Comparison of ENCODE assay signal across 15 cellular contexts in genomic region chr3:45113625-45114050, GRCh38. TPM values are rescaled to one million over a fixed set of nuclear protein-coding genes. Genes with fewer than 3 reads are reported as not detected.
DNase-seq lines count a peak whose midpoint lies in the region; ATAC-seq and TF ChIP-seq lines count a peak whose summit lies in the region.
"Had no signal": no experiment of that assay in that cellular context is flagged by ENCODE, and none has a peak within 500 bp of the region (broad histone marks: within the 10 kb centered on the region; RNA-seq: fewer than 3 reads in every experiment).

No MANE protein-coding gene starts in this region.

- H3K4me1 ChIP-seq in body of pancreas (peaks cover 20% of the 10 kb centered on the region), esophagus squamous epithelium (peaks cover 0 to 13% (median 4%) of the 10 kb centered on the region in 3 donors)

- H3K36me3 ChIP-seq in body of pancreas (replicated peaks in 1 of 2; ENCODE audit: insufficient read depth in 1 of 2, low read depth in 2 of 2) (peaks cover 0 to 5% of the 10 kb centered on the region in 2 donors), esophagus squamous epithelium (peaks cover 0 to 96% (median 0%) of the 10 kb centered on the region in 3 donors)
- H3K36me3 ChIP-seq: ovary had no signal

- ATAC-seq in body of pancreas, result peak; percentile 85

- TF ChIP-seq CTCF in NB4 (IDR thresholded peaks at IDR 0.05; ENCODE audit: low read depth, low read length) (no peak), body of pancreas (IDR thresholded peaks at IDR 0.05) (peak in 2 of 7 experiments; percentile 10 to 12), esophagus squamous epithelium (IDR thresholded peaks at IDR 0.05) (no peak)

- intact Hi-C loops in body of pancreas (cut with DNase I), result no loop called here
- intact Hi-C loops in esophagus squamous epithelium (cut with DNase I), result no loop called here

- H3K27me3 ChIP-seq in body of pancreas, result no peaks in the 10 kb centered on the region
- H3K27me3 ChIP-seq in esophagus squamous epithelium, result no peaks in the 10 kb centered on the region
- H3K27me3 ChIP-seq: ovary had no signal

- peak; percentile 43 for DNase-seq in H4 (ENCODE audit: low spot score)
- peak; percentile 36 for DNase-seq in NB4 (ENCODE audit: low read depth)
- peak; percentile 48 to 70 (median 68) for DNase-seq in body of pancreas
- DNase-seq in putamen (ENCODE audit: low spot score), result peak; percentile 27
- DNase-seq in NCI-H2171 (lab: John Stamatoyannopoulos, UW), result no peak
- no peak for DNase-seq in HuH-7 (ENCODE audit: low spot score)
- no peak for DNase-seq in esophagus squamous epithelium (lab: John Stamatoyannopoulos, UW)
- DNase-seq: amygdala; dorsolateral prefrontal cortex; NCI-H1930; NCI-H748 treated with DMSO at 0.1 percent for 48 hours; ovary; SIG-M5; stimulated activated CD4-positive, alpha-beta T cell treated with anti-CD3 and anti-CD28 coated beads, Interleukin-1b, Interleukin-23, amount 100 ng/mL, for 48 hours had no signal

- TF ChIP-seq POLR2A in NB4 (IDR thresholded peaks at IDR 0.05; ENCODE audit: extremely low read depth, insufficient read length) (no peak), body of pancreas (IDR thresholded peaks at IDR 0.05) (no peak), esophagus squamous epithelium (IDR thresholded peaks at IDR 0.05) (no peak)

- H3K4me3 ChIP-seq in NB4 (ENCODE audit: low read depth, low read length) (no peak overlapping the region), body of pancreas (no peak overlapping the region), esophagus squamous epithelium (no peak overlapping the region)
- H3K4me3 ChIP-seq: dorsolateral prefrontal cortex, ovary had no signal

- H3K27ac ChIP-seq in body of pancreas, result peak overlapping the region; percentile 60 to 74 (median 71)
- no peak overlapping the region for H3K27ac ChIP-seq in esophagus squamous epithelium
- H3K27ac ChIP-seq: C4-2B, dorsolateral prefrontal cortex, ovary had no signal

- WGBS in body of pancreas, 2 donors, result 24 to 41% methylated on average over 6 of the region's 6 CpGs
- 59 to 76% methylated on average over 6 of the region's 6 CpGs for WGBS in esophagus squamous epithelium, 2 donors

- no peaks in the 10 kb centered on the region for H3K9me3 ChIP-seq in body of pancreas
- H3K9me3 ChIP-seq in esophagus squamous epithelium, result no peaks in the 10 kb centered on the region
- H3K9me3 ChIP-seq: ovary had no signal

RNA-seq across cellular contexts. Expression of gene CDCP1, which starts 32.5 kb away (rescaled TPM):
- total RNA-seq in H4 (2014; rRNA removed; shearing (Covaris generic)), result 0.12 and 0.31 TPM in 2 replicates
- total RNA-seq in body of pancreas (1 to 10 TPM; 6.2 to 6.3 TPM), esophagus squamous epithelium (10 to 100 TPM; 35.7 to 95.4 (median 54.6) TPM)

Comparison
In these comparisons a context has a peak if more than half of its experiments do, and no peak if none do; other contexts are left out.
1. DNase-seq: peak in H4 (single experiment), NB4 (single experiment), body of pancreas (4 of 4) and putamen (single experiment); none in NCI-H2171 (single experiment), HuH-7 (single experiment) and esophagus squamous epithelium (single experiment).
2. H3K27ac ChIP-seq: peak in body of pancreas (4 of 4); none in esophagus squamous epithelium (0 of 4).
3. RNA of gene CDCP1, which starts 32.5 kb away (total RNA-seq): 35.7 to 95.4 TPM in esophagus squamous epithelium; 6.2 to 6.3 TPM in body of pancreas and 0.12 to 0.31 TPM in H4; every median in the first group is over 4 times any median in the second.